Comparison of ENCODE assay signal across 8 cellular contexts in genomic region chr19:46542428-46543230, GRCh38. TPM values are rescaled to one million over a fixed set of nuclear protein-coding genes. Genes with fewer than 3 reads are reported as not detected.
DNase-seq lines count a peak whose midpoint lies in the region; ATAC-seq and TF ChIP-seq lines count a peak whose summit lies in the region.

No MANE protein-coding gene starts in this region.

- DNase-seq in DMS153 treated with DMSO at 0.1 percent for 48 hours (lab: John Stamatoyannopoulos, UW; ENCODE audit: unreplicated experiment) (peak; percentile 76), M059J (ENCODE audit: low read depth) (peak; percentile 87), RPMI8226 (peak; percentile 84), activated T-helper 1 cell treated with Interleukin-2 at 50 U/mL for 16 hours (ENCODE audit: low read depth) (peak; percentile 53), fibroblast of peridontal ligament (ENCODE audit: extremely low read depth) (peak; percentile 92), neural crest cell (ENCODE audit: low read depth, low spot score) (peak; percentile 89)
- peak; percentile 83 for DNase-seq in stimulated activated naive CD8-positive, alpha-beta T cell treated with anti-CD3 and anti-CD28 coated beads, Interleukin-15, Interleukin-2, amounts not matched to agents 100 U/mL and 50 U/mL, for 24 hours

- no peaks in the 10 kb centered on the region for H3K27me3 Mint-ChIP-seq in neural crest cell (ENCODE audit: low read depth)

- H3K36me3 Mint-ChIP-seq in neural crest cell (ENCODE audit: low read depth), result no peaks in the 10 kb centered on the region

- peaks cover 11% of the 10 kb centered on the region for H3K4me1 Mint-ChIP-seq in neural crest cell

- H3K9me3 Mint-ChIP-seq in neural crest cell, result no peaks in the 10 kb centered on the region

- H3K4me3 Mint-ChIP-seq in neural crest cell, result no peak overlapping the region

- no peak for ATAC-seq in stimulated activated naive CD8-positive, alpha-beta T cell treated with anti-CD3 and anti-CD28 coated beads, Interleukin-15, Interleukin-2, amounts not matched to agents 100 U/mL and 50 U/mL, for 24 hours
- ATAC-seq in GM19452 (IDR thresholded peaks at IDR 0.05; ENCODE audit: unreplicated experiment), result no peak

- peak; percentile 93 for TF ChIP-seq CTCF in neural crest cell (conservative IDR thresholded peaks at IDR 0.05)

- peak overlapping the region; percentile 78 for H3K27ac Mint-ChIP-seq in neural crest cell (ENCODE audit: unreplicated experiment)

RNA-seq across cellular contexts. Expression of gene PNMA8B, which starts 47.0 kb away (rescaled TPM):
- 0.07 TPM in 1 of 2 replicates, not detected in the other for total RNA-seq in M059J (2014; rRNA removed; shearing (Covaris generic))
- total RNA-seq in neural crest cell, result 4.6 and 5.3 TPM in 2 replicates

RNA-seq across cellular contexts. Expression of gene CALM3, which starts 58.5 kb away (rescaled TPM):
- 197 and 314 TPM in 2 replicates for total RNA-seq in M059J (2014; rRNA removed; shearing (Covaris generic))
- total RNA-seq in neural crest cell, result 436 TPM in 2 replicates
